ENCODE assay signal across 8 cellular contexts in genomic region chr12:14405407-14405806, GRCh38. TPM values are rescaled to one million over a fixed set of nuclear protein-coding genes. Genes with fewer than 3 reads are reported as not detected.
DNase-seq lines count a peak whose midpoint lies in the region; ATAC-seq and TF ChIP-seq lines count a peak whose summit lies in the region.
"Not testable (repeated sequence)": the region's sequence is repeated elsewhere in the genome, so short reads cannot be mapped to it uniquely, and the experiment has no call there.

No MANE protein-coding gene starts in this region.

- H3K36me3 ChIP-seq in PC-9 (ENCODE audit: low read depth) = not testable (repeated sequence)

- H3K9me3 ChIP-seq in CD4-positive, alpha-beta T cell (ENCODE audit: control insufficient read depth, low read length) = not testable (repeated sequence)
- H3K9me3 ChIP-seq in PC-9 (ENCODE audit: insufficient read depth, low read depth) = peaks cover 15% of the 10 kb centered on the region; the same call in 1 of the 2 replicates

- not testable (repeated sequence) for H3K4me3 ChIP-seq in PC-9

- not testable (repeated sequence) for H3K9me3 Mint-ChIP-seq in CD4-positive, alpha-beta T cell; activated CD4-positive, alpha-beta memory T cell treated with anti-CD3 and anti-CD28 coated beads for 36 hours; activated T-helper 17 cell treated with anti-CD3 and anti-CD28 coated beads, Interleukin-2, amount 50 U/mL, for 72 hours; activated naive CD8-positive, alpha-beta T cell treated with anti-CD3 and anti-CD28 coated beads, Interleukin-2, amount 50 U/mL, for 24 hours; effector memory CD8-positive, alpha-beta T cell; naive thymus-derived CD8-positive, alpha-beta T cell; stimulated activated effector memory CD8-positive, alpha-beta T cell treated with anti-CD3 and anti-CD28 coated beads, Interleukin-12 subunit alpha, Interleukin-12 subunit beta, amount 100 ng/mL, for 72 hours

- H3K27me3 ChIP-seq in CD4-positive, alpha-beta T cell (ENCODE audit: control insufficient read depth, insufficient read depth, low read length); PC-9 (ENCODE audit: insufficient read depth, low read depth): not testable (repeated sequence)

- H3K4me2 ChIP-seq in PC-9 = not testable (repeated sequence)

- DNase-seq in CD4-positive, alpha-beta T cell; PC-9; activated CD4-positive, alpha-beta memory T cell treated with anti-CD3 and anti-CD28 coated beads for 36 hours; activated naive CD8-positive, alpha-beta T cell treated with anti-CD3 and anti-CD28 coated beads, Interleukin-2, amount 50 U/mL, for 24 hours; effector memory CD8-positive, alpha-beta T cell; naive thymus-derived CD8-positive, alpha-beta T cell; stimulated activated effector memory CD8-positive, alpha-beta T cell treated with anti-CD3 and anti-CD28 coated beads, Interleukin-12 subunit alpha, Interleukin-12 subunit beta, amount 100 ng/mL, for 72 hours (ENCODE audit: low spot score in 2 of 2): not testable (repeated sequence)

- peak overlapping the region; percentile 91 for H3K27ac Mint-ChIP-seq in CD4-positive, alpha-beta T cell
- peak overlapping the region; percentile 60 for H3K27ac Mint-ChIP-seq in activated CD4-positive, alpha-beta memory T cell treated with anti-CD3 and anti-CD28 coated beads for 36 hours
- not testable (repeated sequence) for H3K27ac Mint-ChIP-seq in activated T-helper 17 cell treated with anti-CD3 and anti-CD28 coated beads, Interleukin-2, amount 50 U/mL, for 72 hours
- peak overlapping the region; percentile 35 for H3K27ac Mint-ChIP-seq in activated naive CD8-positive, alpha-beta T cell treated with anti-CD3 and anti-CD28 coated beads, Interleukin-2, amount 50 U/mL, for 24 hours
- H3K27ac Mint-ChIP-seq in effector memory CD8-positive, alpha-beta T cell = peak overlapping the region; percentile 92 to 95
- peak overlapping the region in 7 of 10 donors; percentile 54 to 99 (median 88) for H3K27ac Mint-ChIP-seq in naive thymus-derived CD8-positive, alpha-beta T cell
- H3K27ac Mint-ChIP-seq in stimulated activated effector memory CD8-positive, alpha-beta T cell treated with anti-CD3 and anti-CD28 coated beads, Interleukin-12 subunit alpha, Interleukin-12 subunit beta, amount 100 ng/mL, for 72 hours = peak overlapping the region; percentile 97

- peaks cover 77% of the 10 kb centered on the region for H3K4me1 Mint-ChIP-seq in CD4-positive, alpha-beta T cell (ENCODE audit: low read depth)
- peaks cover 77% of the 10 kb centered on the region for H3K4me1 Mint-ChIP-seq in activated CD4-positive, alpha-beta memory T cell treated with anti-CD3 and anti-CD28 coated beads for 36 hours (ENCODE audit: low read depth)
- H3K4me1 Mint-ChIP-seq in activated T-helper 17 cell treated with anti-CD3 and anti-CD28 coated beads, Interleukin-2, amount 50 U/mL, for 72 hours = peaks cover 30% of the 10 kb centered on the region
- H3K4me1 Mint-ChIP-seq in activated naive CD8-positive, alpha-beta T cell treated with anti-CD3 and anti-CD28 coated beads, Interleukin-2, amount 50 U/mL, for 24 hours = peaks cover 84% of the 10 kb centered on the region
- H3K4me1 Mint-ChIP-seq in effector memory CD8-positive, alpha-beta T cell (ENCODE audit: low read depth in 2 of 2) = peaks cover 29 to 60% of the 10 kb centered on the region in 2 donors
- peaks cover 19 to 87% (median 62%) of the 10 kb centered on the region in 4 donors for H3K4me1 Mint-ChIP-seq in naive thymus-derived CD8-positive, alpha-beta T cell
- H3K4me1 Mint-ChIP-seq in stimulated activated effector memory CD8-positive, alpha-beta T cell treated with anti-CD3 and anti-CD28 coated beads, Interleukin-12 subunit alpha, Interleukin-12 subunit beta, amount 100 ng/mL, for 72 hours = peaks cover 56% of the 10 kb centered on the region

- H4K20me1 ChIP-seq in PC-9 (ENCODE audit: insufficient read depth) = peaks cover 22% of the 10 kb centered on the region; the same call in 1 of the 2 replicates

- TSS peak; percentile 8 for BruUV-seq in PC-9 (replicated peaks; lab: Mats Ljungman, UMichigan)

- H3K27me3 Mint-ChIP-seq in CD4-positive, alpha-beta T cell; activated CD4-positive, alpha-beta memory T cell treated with anti-CD3 and anti-CD28 coated beads for 36 hours; activated T-helper 17 cell treated with anti-CD3 and anti-CD28 coated beads, Interleukin-2, amount 50 U/mL, for 72 hours; activated naive CD8-positive, alpha-beta T cell treated with anti-CD3 and anti-CD28 coated beads, Interleukin-2, amount 50 U/mL, for 24 hours; effector memory CD8-positive, alpha-beta T cell; naive thymus-derived CD8-positive, alpha-beta T cell: not testable (repeated sequence)

- peaks cover 14% of the 10 kb centered on the region for H3F3A ChIP-seq in PC-9 (ENCODE audit: insufficient read depth, low read depth)

- POLR2A ChIA-PET in CD4-positive, alpha-beta T cell (lab: Charles Lee) = interaction anchor here (1.0 kb wide), 1 partner anchor 11 kb away, joined by 3 read pairs; no protein-coding TSS in a partner anchor
- POLR2A ChIA-PET in PC-9 (lab: Charles Lee; ENCODE audit: unreplicated experiment); activated CD4-positive, alpha-beta memory T cell treated with anti-CD3 and anti-CD28 coated beads for 36 hours (lab: Charles Lee); naive thymus-derived CD8-positive, alpha-beta T cell (lab: Charles Lee): not testable (repeated sequence)

- not testable (repeated sequence) for H3K9me2 ChIP-seq in PC-9 (ENCODE audit: insufficient read depth)

- not testable (repeated sequence) for ATAC-seq in CD4-positive, alpha-beta T cell (ENCODE audit: poor library complexity); activated T-helper 17 cell treated with anti-CD3 and anti-CD28 coated beads, Interleukin-2, amount 50 U/mL, for 72 hours (replicated peaks); activated naive CD8-positive, alpha-beta T cell treated with anti-CD3 and anti-CD28 coated beads, Interleukin-2, amount 50 U/mL, for 24 hours; effector memory CD8-positive, alpha-beta T cell (replicated peaks); naive thymus-derived CD8-positive, alpha-beta T cell; stimulated activated effector memory CD8-positive, alpha-beta T cell treated with anti-CD3 and anti-CD28 coated beads, Interleukin-12 subunit alpha, Interleukin-12 subunit beta, amount 100 ng/mL, for 72 hours

- intact Hi-C loops in CD4-positive, alpha-beta T cell (cut with DNase I, micrococcal nuclease) = loop anchor here in 1 of 2 experiments (10.0 kb wide), 1 partner anchor 369 kb away; a partner anchor contains a TSS
- intact Hi-C loops in PC-9 (cut with micrococcal nuclease; ENCODE audit: unreplicated experiment); activated CD4-positive, alpha-beta memory T cell treated with anti-CD3 and anti-CD28 coated beads for 36 hours (cut with micrococcal nuclease): not testable (repeated sequence)

- H3K4me3 Mint-ChIP-seq in CD4-positive, alpha-beta T cell; activated CD4-positive, alpha-beta memory T cell treated with anti-CD3 and anti-CD28 coated beads for 36 hours; activated naive CD8-positive, alpha-beta T cell treated with anti-CD3 and anti-CD28 coated beads, Interleukin-2, amount 50 U/mL, for 24 hours: not testable (repeated sequence)
- H3K4me3 Mint-ChIP-seq in activated T-helper 17 cell treated with anti-CD3 and anti-CD28 coated beads, Interleukin-2, amount 50 U/mL, for 72 hours = peak overlapping the region; percentile 99
- peak overlapping the region; percentile 37 to 92 for H3K4me3 Mint-ChIP-seq in effector memory CD8-positive, alpha-beta T cell
- peak overlapping the region in 1 of 10 donors; percentile 13 for H3K4me3 Mint-ChIP-seq in naive thymus-derived CD8-positive, alpha-beta T cell
- H3K4me3 Mint-ChIP-seq in stimulated activated effector memory CD8-positive, alpha-beta T cell treated with anti-CD3 and anti-CD28 coated beads, Interleukin-12 subunit alpha, Interleukin-12 subunit beta, amount 100 ng/mL, for 72 hours = peak overlapping the region; percentile 70

- H2AFZ ChIP-seq in PC-9 = not testable (repeated sequence)

- peaks cover 10% of the 10 kb centered on the region; the same call in 1 of the 2 replicates for H3K4me1 ChIP-seq in PC-9 (replicated peaks; ENCODE audit: insufficient read depth)

- not testable (repeated sequence) for TF ChIP-seq CTCF in CD4-positive, alpha-beta T cell (IDR thresholded peaks at IDR 0.05); PC-9 (conservative IDR thresholded peaks at IDR 0.05)

- CTCF ChIA-PET in CD4-positive, alpha-beta T cell (lab: Charles Lee); PC-9 (lab: Charles Lee); activated CD4-positive, alpha-beta memory T cell treated with anti-CD3 and anti-CD28 coated beads for 36 hours (lab: Charles Lee): not testable (repeated sequence)

- not testable (repeated sequence) for H3K27ac ChIP-seq in CD4-positive, alpha-beta T cell (ENCODE audit: low read depth, low read length); PC-9

- H3K79me2 ChIP-seq in PC-9 (ENCODE audit: low read depth) = peaks cover 99% of the 10 kb centered on the region

- H3K36me3 Mint-ChIP-seq in CD4-positive, alpha-beta T cell (ENCODE audit: low read depth) = peaks cover 58% of the 10 kb centered on the region
- peaks cover 19% of the 10 kb centered on the region for H3K36me3 Mint-ChIP-seq in activated CD4-positive, alpha-beta memory T cell treated with anti-CD3 and anti-CD28 coated beads for 36 hours
- peaks cover 68% of the 10 kb centered on the region for H3K36me3 Mint-ChIP-seq in activated T-helper 17 cell treated with anti-CD3 and anti-CD28 coated beads, Interleukin-2, amount 50 U/mL, for 72 hours (ENCODE audit: low read depth)
- H3K36me3 Mint-ChIP-seq in activated naive CD8-positive, alpha-beta T cell treated with anti-CD3 and anti-CD28 coated beads, Interleukin-2, amount 50 U/mL, for 24 hours (ENCODE audit: low read depth) = peaks cover 33% of the 10 kb centered on the region
- H3K36me3 Mint-ChIP-seq in effector memory CD8-positive, alpha-beta T cell (ENCODE audit: insufficient read depth) = peaks cover 34% of the 10 kb centered on the region
- H3K36me3 Mint-ChIP-seq in naive thymus-derived CD8-positive, alpha-beta T cell = peaks cover 0 to 19% (median 10%) of the 10 kb centered on the region in 3 donors
- H3K36me3 Mint-ChIP-seq in stimulated activated effector memory CD8-positive, alpha-beta T cell treated with anti-CD3 and anti-CD28 coated beads, Interleukin-12 subunit alpha, Interleukin-12 subunit beta, amount 100 ng/mL, for 72 hours = peaks cover 60% of the 10 kb centered on the region

RNA-seq across cellular contexts. Expression of gene ATF7IP, which starts 39.9 kb away (rescaled TPM):
- total RNA-seq in CD4-positive, alpha-beta T cell = 100 to 1,000 TPM; 134 to 143 TPM
- 72.2 and 94.7 TPM in 2 replicates for total RNA-seq in PC-9 (2021)
- total RNA-seq in activated CD4-positive, alpha-beta memory T cell treated with anti-CD3 and anti-CD28 coated beads for 36 hours = 10 to 100 TPM; 93.0 to 94.1 TPM
- total RNA-seq in activated T-helper 17 cell treated with anti-CD3 and anti-CD28 coated beads, Interleukin-2, amount 50 U/mL, for 72 hours = 100 to 1,000 TPM in 1 of 2 donors, 10 to 100 TPM in 1; 72.8 to 122 TPM
- total RNA-seq in naive thymus-derived CD8-positive, alpha-beta T cell = 100 to 1,000 TPM; 164 to 174 TPM
- 10 to 100 TPM; 70.6 to 84.9 (median 83.1) TPM for polyA plus RNA-seq in naive thymus-derived CD8-positive, alpha-beta T cell
